ENCODE assay signal across 28 cellular contexts in genomic region chr14:106087855-106088254, GRCh38.
"Had no signal": no experiment of that assay in that cellular context is flagged by ENCODE, and none has a peak within 500 bp of the region (broad histone marks: within the 10 kb centered on the region; RNA-seq: fewer than 3 reads in every experiment).

No MANE protein-coding gene starts in this region.

- H3K27ac ChIP-seq: brain microvascular endothelial cell, coronary artery, dorsolateral prefrontal cortex, WERI-Rb-1 had no signal

- H3K27me3 ChIP-seq: brain microvascular endothelial cell had no signal

- H3K36me3 ChIP-seq: brain microvascular endothelial cell, WERI-Rb-1 had no signal

- H3K4me3 Mint-ChIP-seq: activated B cell treated with CpG ODN at 0.5 μM for 24 hours; activated CD8-positive, alpha-beta T cell treated with anti-CD3 and anti-CD28 coated beads for 36 hours; activated naive CD8-positive, alpha-beta T cell; activated T-cell treated with anti-CD3 and anti-CD28 coated beads, Interleukin-2, amount 50 U/mL, for 4 hours; activated T-helper 17 cell treated with anti-CD3 and anti-CD28 coated beads, Interleukin-2, amount 50 U/mL, for 72 hours; central memory CD8-positive, alpha-beta T cell; dendritic cell treated with granulocyte-macrophage colony-stimulating factor and Interleukin-4, amounts not matched to agents 40 ng/mL and 50 ng/mL, for 4 days; endodermal cell; T-helper 17 cell; T-helper 2 cell treated with Interferon-gamma antibody and Interleukin-4, amounts not matched to agents 5 μg/mL and 100 μg/mL, for 36 hours had no signal

- ATAC-seq: activated CD4-positive, CD25-positive, alpha-beta regulatory T cell treated with anti-CD3 and anti-CD28 coated beads, Interleukin-2, amount 50 U/mL, for 24 hours; activated CD8-positive, alpha-beta T cell treated with anti-CD3 and anti-CD28 coated beads for 36 hours; activated T-cell treated with anti-CD3 and anti-CD28 coated beads, Interleukin-2, amount 50 U/mL, for 4 hours; activated T-helper 17 cell treated with anti-CD3 and anti-CD28 coated beads, Interleukin-2, amount 50 U/mL, for 72 hours; esophagus mucosa; T-helper 17 cell had no signal

- DNase-seq: activated B cell treated with CpG ODN at 0.5 μM for 24 hours; activated CD4-positive, alpha-beta T cell treated with anti-CD3 and anti-CD28 coated beads, Interleukin-2, amount 50 U/mL, for 4 hours; activated CD8-positive, alpha-beta memory T cell treated with anti-CD3 and anti-CD28 coated beads for 24 hours; activated CD8-positive, alpha-beta T cell treated with anti-CD3 and anti-CD28 coated beads for 36 hours; activated effector memory CD4-positive, alpha-beta T cell treated with Interleukin-2 at 50 U/mL for 16 hours; activated gamma-delta T cell treated with Interleukin-2 at 50 U/mL for 16 hours; activated naive CD4-positive, alpha-beta T cell treated with anti-CD3 and anti-CD28 coated beads, Interleukin-2, amount 50 U/mL, for 16 hours; activated naive CD4-positive, alpha-beta T cell treated with Interleukin-2 at 50 U/mL for 16 hours; activated T-cell treated with anti-CD3 and anti-CD28 coated beads, Interleukin-2, amount 50 U/mL, for 4 hours; anterior cingulate cortex; brain microvascular endothelial cell; dorsolateral prefrontal cortex; effector memory CD4-positive, alpha-beta T cell; endodermal cell; foreskin fibroblast; head of caudate nucleus; T-helper 1 cell; T-helper 17 cell; T1000; WERI-Rb-1 had no signal

- H3K9me3 Mint-ChIP-seq: activated B cell treated with CpG ODN at 0.5 μM for 24 hours; activated CD8-positive, alpha-beta T cell treated with anti-CD3 and anti-CD28 coated beads for 36 hours; activated T-cell treated with anti-CD3 and anti-CD28 coated beads, Interleukin-2, amount 50 U/mL, for 4 hours; activated T-helper 17 cell treated with anti-CD3 and anti-CD28 coated beads, Interleukin-2, amount 50 U/mL, for 72 hours; central memory CD8-positive, alpha-beta T cell; dendritic cell treated with granulocyte-macrophage colony-stimulating factor and Interleukin-4, amounts not matched to agents 40 ng/mL and 50 ng/mL, for 4 days; T-helper 2 cell treated with Interferon-gamma antibody and Interleukin-4, amounts not matched to agents 5 μg/mL and 100 μg/mL, for 36 hours had no signal

- H3K27me3 Mint-ChIP-seq: activated B cell treated with CpG ODN at 0.5 μM for 24 hours; activated CD8-positive, alpha-beta T cell treated with anti-CD3 and anti-CD28 coated beads for 36 hours; activated naive CD8-positive, alpha-beta T cell; activated T-helper 17 cell treated with anti-CD3 and anti-CD28 coated beads, Interleukin-2, amount 50 U/mL, for 72 hours; central memory CD8-positive, alpha-beta T cell; dendritic cell treated with granulocyte-macrophage colony-stimulating factor and Interleukin-4, amounts not matched to agents 40 ng/mL and 50 ng/mL, for 4 days; T-helper 17 cell had no signal

- H3K27ac Mint-ChIP-seq: activated B cell treated with CpG ODN at 0.5 μM for 24 hours; activated CD8-positive, alpha-beta T cell treated with anti-CD3 and anti-CD28 coated beads for 36 hours; activated naive CD8-positive, alpha-beta T cell; activated T-helper 17 cell treated with anti-CD3 and anti-CD28 coated beads, Interleukin-2, amount 50 U/mL, for 72 hours; dendritic cell treated with granulocyte-macrophage colony-stimulating factor and Interleukin-4, amounts not matched to agents 40 ng/mL and 50 ng/mL, for 4 days; endodermal cell; T-helper 17 cell; T-helper 2 cell treated with Interferon-gamma antibody and Interleukin-4, amounts not matched to agents 5 μg/mL and 100 μg/mL, for 36 hours had no signal

- H3K36me3 Mint-ChIP-seq: activated naive CD8-positive, alpha-beta T cell had no signal

- H3K4me3 ChIP-seq: coronary artery, dorsolateral prefrontal cortex had no signal

- H3K4me1 Mint-ChIP-seq: activated T-helper 17 cell treated with anti-CD3 and anti-CD28 coated beads, Interleukin-2, amount 50 U/mL, for 72 hours; central memory CD8-positive, alpha-beta T cell; endodermal cell; T-helper 17 cell had no signal
